ENCODE assay signal across 25 cellular contexts in the genomic region with DNA sequence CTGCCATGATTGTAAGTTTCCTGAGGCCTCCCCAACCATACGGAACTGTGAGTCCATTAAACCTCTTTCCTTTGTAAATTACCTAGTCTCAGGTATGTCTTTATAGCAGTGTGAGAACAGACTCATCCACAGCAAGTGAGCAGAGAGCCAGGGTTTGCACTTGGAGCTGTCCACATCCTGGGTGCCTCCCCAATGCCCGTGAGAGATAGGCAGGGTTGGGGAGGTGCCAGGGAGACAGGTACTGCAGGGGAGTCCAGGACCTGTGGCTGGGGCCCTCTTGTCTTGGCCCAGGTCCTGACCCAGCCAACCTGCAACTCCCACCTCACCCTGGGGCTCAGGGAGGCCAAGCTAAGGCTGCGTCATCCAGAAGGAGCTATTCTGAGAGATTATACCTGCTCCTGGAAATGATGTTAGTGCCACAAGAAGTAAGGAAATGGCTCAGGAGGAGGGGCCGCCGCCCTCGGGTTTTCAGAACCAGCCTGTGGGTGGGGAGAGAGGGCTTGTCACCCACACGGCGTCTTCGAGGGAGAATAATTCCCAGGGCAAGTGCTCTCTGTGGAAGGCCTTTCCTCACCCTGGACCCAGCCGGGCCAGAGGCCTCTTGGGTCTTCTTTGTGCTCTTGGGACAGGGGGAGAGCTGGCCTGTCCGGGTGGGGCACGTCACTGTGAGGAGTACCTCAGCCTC.
"Had no signal": no experiment of that assay in that cellular context is flagged by ENCODE, and none has a peak within 500 bp of the region (broad histone marks: within the 10 kb centered on the region; RNA-seq: fewer than 3 reads in every experiment).

No MANE protein-coding gene starts in this region.

- H3K9me3 ChIP-seq: Peyer's patch had no signal

- H3K27ac Mint-ChIP-seq: activated B cell treated with CpG ODN at 0.5 μM for 24 hours; activated CD4-positive, alpha-beta memory T cell treated with anti-CD3 and anti-CD28 coated beads for 36 hours; activated CD4-positive, alpha-beta T cell treated with anti-CD3 and anti-CD28 coated beads, Interleukin-2, amount 10 ng/mL, durations not matched to agents 24 days and 14 days; activated naive CD8-positive, alpha-beta T cell; T-helper 17 cell had no signal

- H3K36me3 Mint-ChIP-seq: activated CD4-positive, alpha-beta memory T cell treated with anti-CD3 and anti-CD28 coated beads for 36 hours; activated naive CD8-positive, alpha-beta T cell; brain had no signal

- ATAC-seq: activated T-cell treated with anti-CD3 and anti-CD28 coated beads, Interleukin-2, amount 50 U/mL, for 4 hours; T-helper 17 cell had no signal

- H3K4me1 Mint-ChIP-seq: activated B cell treated with CpG ODN at 0.5 μM for 24 hours; activated CD4-positive, alpha-beta T cell treated with anti-CD3 and anti-CD28 coated beads, Interleukin-2, amount 10 ng/mL, durations not matched to agents 24 days and 14 days had no signal

- H3K36me3 ChIP-seq: Peyer's patch had no signal

- H3K4me3 Mint-ChIP-seq: activated B cell treated with CpG ODN at 0.5 μM for 24 hours; activated CD4-positive, alpha-beta memory T cell treated with anti-CD3 and anti-CD28 coated beads for 36 hours; activated CD4-positive, alpha-beta T cell treated with anti-CD3 and anti-CD28 coated beads, Interleukin-2, amount 10 ng/mL, durations not matched to agents 24 days and 14 days; activated naive CD8-positive, alpha-beta T cell; activated T-cell treated with anti-CD3 and anti-CD28 coated beads, Interleukin-2, amount 50 U/mL, for 4 hours; T-helper 17 cell had no signal

- H3K27ac ChIP-seq: Peyer's patch, RWPE1 had no signal

- H3K9me3 Mint-ChIP-seq: activated B cell treated with CpG ODN at 0.5 μM for 24 hours; activated CD4-positive, alpha-beta memory T cell treated with anti-CD3 and anti-CD28 coated beads for 36 hours; activated CD4-positive, alpha-beta T cell treated with anti-CD3 and anti-CD28 coated beads, Interleukin-2, amount 10 ng/mL, durations not matched to agents 24 days and 14 days; activated T-cell treated with anti-CD3 and anti-CD28 coated beads, Interleukin-2, amount 50 U/mL, for 4 hours had no signal

- H3K4me3 ChIP-seq: Peyer's patch had no signal

- H3K27me3 ChIP-seq: Peyer's patch had no signal

- DNase-seq: activated B cell treated with CpG ODN at 0.5 μM for 24 hours; activated CD4-positive, alpha-beta memory T cell treated with anti-CD3 and anti-CD28 coated beads for 36 hours; activated CD4-positive, alpha-beta T cell treated with anti-CD3 and anti-CD28 coated beads for 1 hour; activated CD4-positive, alpha-beta T cell treated with anti-CD3 and anti-CD28 coated beads, Interleukin-2, amount 10 ng/mL, durations not matched to agents 24 days and 14 days; activated CD8-positive, alpha-beta memory T cell treated with anti-CD3 and anti-CD28 coated beads for 24 hours; activated effector memory CD4-positive, alpha-beta T cell treated with anti-CD3 and anti-CD28 coated beads, Interleukin-2, amount 50 U/mL, for 16 hours; activated naive CD4-positive, alpha-beta T cell treated with Interleukin-2 at 50 U/mL for 16 hours; activated T-cell treated with anti-CD3 and anti-CD28 coated beads, Interleukin-2, amount 50 U/mL, for 4 hours; amygdala; Kasumi-1; KBM-7; NCI-H1105 treated with DMSO at 0.1 percent for 48 hours; NCI-H1436 treated with DMSO at 0.1 percent for 48 hours; NCI-H187; NCI-H2081; NCI-H510A treated with DMSO at 0.1 percent for 48 hours; NCI-H69; NK-92 treated with Interleukin-12 subunit alpha and Interleukin-12 subunit beta, amount 100 ng/mL, for 24 hours; Peyer's patch; SHP77 treated with DMSO at 0.1 percent for 48 hours; T-helper 17 cell; T-helper 9 cell had no signal
